ENCODE assay signal across 1 cellular context in the genomic region with DNA sequence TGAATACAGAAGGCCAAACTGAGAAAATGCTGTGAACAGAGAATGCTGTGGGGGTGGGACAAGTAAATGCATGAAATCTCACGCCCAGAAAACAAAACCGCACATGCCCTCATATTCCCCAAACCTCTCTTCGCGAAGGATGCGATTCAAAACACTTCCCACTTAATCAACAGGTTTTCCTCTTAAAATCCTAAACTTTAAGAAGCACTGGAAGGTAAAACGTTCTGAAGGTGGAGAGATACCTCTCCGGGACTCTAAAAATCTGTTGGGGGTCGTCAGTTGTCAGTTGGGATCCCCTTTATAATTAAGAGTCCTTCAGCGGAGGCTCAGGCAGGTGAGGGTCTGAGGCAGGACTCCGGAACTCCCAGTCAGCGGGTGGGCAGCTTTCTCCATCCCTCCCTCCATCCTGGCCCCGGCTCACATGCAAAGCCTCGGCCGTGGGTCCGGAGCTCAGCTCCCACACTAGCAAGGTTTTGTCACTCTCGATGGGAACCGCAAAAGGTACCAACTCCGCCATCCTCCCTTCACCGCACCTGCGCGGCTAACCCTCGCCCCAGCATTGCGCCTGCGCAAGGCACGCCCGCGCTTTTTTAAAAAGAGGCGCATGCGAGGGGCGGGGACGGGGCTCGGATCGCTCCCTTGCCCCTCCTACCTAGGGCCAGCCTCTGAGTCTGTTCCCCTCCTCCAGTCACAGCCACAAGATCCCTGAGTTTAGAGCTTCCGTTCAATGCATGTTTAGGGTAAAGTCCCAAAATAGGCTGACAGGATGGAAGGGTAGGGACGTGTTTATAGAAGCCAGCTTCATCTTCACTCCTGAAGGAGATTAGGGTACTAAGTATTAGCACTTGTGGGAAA.
TF ChIP-seq lines count a peak whose summit lies in the region.

A gene with protein sequence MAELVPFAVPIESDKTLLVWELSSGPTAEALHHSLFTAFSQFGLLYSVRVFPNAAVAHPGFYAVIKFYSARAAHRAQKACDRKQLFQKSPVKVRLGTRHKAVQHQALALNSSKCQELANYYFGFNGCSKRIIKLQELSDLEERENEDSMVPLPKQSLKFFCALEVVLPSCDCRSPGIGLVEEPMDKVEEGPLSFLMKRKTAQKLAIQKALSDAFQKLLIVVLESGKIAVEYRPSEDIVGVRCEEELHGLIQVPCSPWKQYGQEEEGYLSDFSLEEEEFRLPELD (minus strand): TSS at position 563 of the 855 bp plus-strand sequence. CDS start 46 bp downstream, at position 517.

TF ChIP-seq in HEK293, 187 proteins besides CTCF, POLR2A, EP300 and RAD21 (continued from another document and continues in another):
- TF ChIP-seq ZNF514 (tag by site-specific recombination; IDR thresholded peaks at IDR 0.05) (no peak), GLI4 (tag by site-specific recombination; IDR thresholded peaks at IDR 0.05) (no peak), ZNF19 (tag by site-specific recombination; IDR thresholded peaks at IDR 0.05; ENCODE audit: low read depth) (no peak), ZBTB20 (tag by site-specific recombination; IDR thresholded peaks at IDR 0.05) (peak; percentile 49), ZNF629 (tag by site-specific recombination; IDR thresholded peaks at IDR 0.05) (no peak), SP3 (tag by site-specific recombination; IDR thresholded peaks at IDR 0.05) (peak; percentile 85), ZNF76 (tag by site-specific recombination; IDR thresholded peaks at IDR 0.05; ENCODE audit: borderline replicate concordance, low read depth) (no peak), ZNF544 (tag by site-specific recombination; IDR thresholded peaks at IDR 0.05) (no peak), KLF1 (tag by site-specific recombination; IDR thresholded peaks at IDR 0.05) (peak; percentile 35; the same call in 1 of the 2 replicates), ZNF560 (tag by site-specific recombination; IDR thresholded peaks at IDR 0.05; ENCODE audit: borderline replicate concordance) (no peak), ZNF132 (tag by site-specific recombination; IDR thresholded peaks at IDR 0.05; ENCODE audit: borderline replicate concordance) (no peak), FEZF1 (tag by site-specific recombination; IDR thresholded peaks at IDR 0.05) (no peak), ZBTB48 (tag by site-specific recombination; IDR thresholded peaks at IDR 0.05) (peak; percentile 98), SCRT2 (tag by site-specific recombination; IDR thresholded peaks at IDR 0.05) (peak; percentile 95), TRIM28 (IDR thresholded peaks at IDR 0.05; ENCODE audit: borderline replicate concordance, low read length) (no peak; the same call in 1 of the 2 replicates), KLF8 (tag by site-specific recombination; IDR thresholded peaks at IDR 0.05) (peak; percentile 68), SETDB1 (IDR thresholded peaks at IDR 0.05; ENCODE audit: insufficient read length, low read length) (peak; percentile 26), ZNF146 (tag by site-specific recombination; IDR thresholded peaks at IDR 0.05) (no peak), SP7 (tag by site-specific recombination; IDR thresholded peaks at IDR 0.05) (peak; percentile 30; the same call in 1 of the 2 replicates), ZNF366 (tag by site-specific recombination; conservative IDR thresholded peaks at IDR 0.05) (peak; percentile 63), ZFHX2 (tag by site-specific recombination; conservative IDR thresholded peaks at IDR 0.05) (peak; percentile 72), KLF10 (tag by site-specific recombination; IDR thresholded peaks at IDR 0.05) (peak; percentile 76; the same call in 1 of the 2 replicates), KLF16 (tag by site-specific recombination; IDR thresholded peaks at IDR 0.05) (0 out of 2 replicates have a peak, but pooled peaks have one; percentile 46), ZNF341 (tag by site-specific recombination; IDR thresholded peaks at IDR 0.05; ENCODE audit: low read depth) (peak; percentile 30; the same call in 1 of the 2 replicates), KLF9 (tag by site-specific recombination; IDR thresholded peaks at IDR 0.05; ENCODE audit: low read depth) (peak; percentile 91), ZEB2 (tag by site-specific recombination; IDR thresholded peaks at IDR 0.05) (peak; percentile 69; the same call in 1 of the 2 replicates)
- TF ChIP-seq, protein P1, sequence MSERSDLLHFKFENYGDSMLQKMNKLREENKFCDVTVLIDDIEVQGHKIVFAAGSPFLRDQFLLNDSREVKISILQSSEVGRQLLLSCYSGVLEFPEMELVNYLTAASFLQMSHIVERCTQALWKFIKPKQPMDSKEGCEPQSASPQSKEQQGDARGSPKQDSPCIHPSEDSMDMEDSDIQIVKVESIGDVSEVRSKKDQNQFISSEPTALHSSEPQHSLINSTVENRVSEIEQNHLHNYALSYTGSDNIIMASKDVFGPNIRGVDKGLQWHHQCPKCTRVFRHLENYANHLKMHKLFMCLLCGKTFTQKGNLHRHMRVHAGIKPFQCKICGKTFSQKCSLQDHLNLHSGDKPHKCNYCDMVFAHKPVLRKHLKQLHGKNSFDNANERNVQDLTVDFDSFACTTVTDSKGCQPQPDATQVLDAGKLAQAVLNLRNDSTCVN (tag by site-specific recombination; optimal IDR thresholded peaks at IDR 0.05), result peak; percentile 57
- TF ChIP-seq, protein P2, sequence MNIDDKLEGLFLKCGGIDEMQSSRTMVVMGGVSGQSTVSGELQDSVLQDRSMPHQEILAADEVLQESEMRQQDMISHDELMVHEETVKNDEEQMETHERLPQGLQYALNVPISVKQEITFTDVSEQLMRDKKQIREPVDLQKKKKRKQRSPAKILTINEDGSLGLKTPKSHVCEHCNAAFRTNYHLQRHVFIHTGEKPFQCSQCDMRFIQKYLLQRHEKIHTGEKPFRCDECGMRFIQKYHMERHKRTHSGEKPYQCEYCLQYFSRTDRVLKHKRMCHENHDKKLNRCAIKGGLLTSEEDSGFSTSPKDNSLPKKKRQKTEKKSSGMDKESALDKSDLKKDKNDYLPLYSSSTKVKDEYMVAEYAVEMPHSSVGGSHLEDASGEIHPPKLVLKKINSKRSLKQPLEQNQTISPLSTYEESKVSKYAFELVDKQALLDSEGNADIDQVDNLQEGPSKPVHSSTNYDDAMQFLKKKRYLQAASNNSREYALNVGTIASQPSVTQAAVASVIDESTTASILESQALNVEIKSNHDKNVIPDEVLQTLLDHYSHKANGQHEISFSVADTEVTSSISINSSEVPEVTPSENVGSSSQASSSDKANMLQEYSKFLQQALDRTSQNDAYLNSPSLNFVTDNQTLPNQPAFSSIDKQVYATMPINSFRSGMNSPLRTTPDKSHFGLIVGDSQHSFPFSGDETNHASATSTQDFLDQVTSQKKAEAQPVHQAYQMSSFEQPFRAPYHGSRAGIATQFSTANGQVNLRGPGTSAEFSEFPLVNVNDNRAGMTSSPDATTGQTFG (tag by site-specific recombination; IDR thresholded peaks at IDR 0.05; ENCODE audit: borderline replicate concordance), result no peak
- TF ChIP-seq, protein P3, sequence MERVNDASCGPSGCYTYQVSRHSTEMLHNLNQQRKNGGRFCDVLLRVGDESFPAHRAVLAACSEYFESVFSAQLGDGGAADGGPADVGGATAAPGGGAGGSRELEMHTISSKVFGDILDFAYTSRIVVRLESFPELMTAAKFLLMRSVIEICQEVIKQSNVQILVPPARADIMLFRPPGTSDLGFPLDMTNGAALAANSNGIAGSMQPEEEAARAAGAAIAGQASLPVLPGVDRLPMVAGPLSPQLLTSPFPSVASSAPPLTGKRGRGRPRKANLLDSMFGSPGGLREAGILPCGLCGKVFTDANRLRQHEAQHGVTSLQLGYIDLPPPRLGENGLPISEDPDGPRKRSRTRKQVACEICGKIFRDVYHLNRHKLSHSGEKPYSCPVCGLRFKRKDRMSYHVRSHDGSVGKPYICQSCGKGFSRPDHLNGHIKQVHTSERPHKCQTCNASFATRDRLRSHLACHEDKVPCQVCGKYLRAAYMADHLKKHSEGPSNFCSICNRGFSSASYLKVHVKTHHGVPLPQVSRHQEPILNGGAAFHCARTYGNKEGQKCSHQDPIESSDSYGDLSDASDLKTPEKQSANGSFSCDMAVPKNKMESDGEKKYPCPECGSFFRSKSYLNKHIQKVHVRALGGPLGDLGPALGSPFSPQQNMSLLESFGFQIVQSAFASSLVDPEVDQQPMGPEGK (tag by site-specific recombination; IDR thresholded peaks at IDR 0.05), result no peak
- TF ChIP-seq, protein P4, sequence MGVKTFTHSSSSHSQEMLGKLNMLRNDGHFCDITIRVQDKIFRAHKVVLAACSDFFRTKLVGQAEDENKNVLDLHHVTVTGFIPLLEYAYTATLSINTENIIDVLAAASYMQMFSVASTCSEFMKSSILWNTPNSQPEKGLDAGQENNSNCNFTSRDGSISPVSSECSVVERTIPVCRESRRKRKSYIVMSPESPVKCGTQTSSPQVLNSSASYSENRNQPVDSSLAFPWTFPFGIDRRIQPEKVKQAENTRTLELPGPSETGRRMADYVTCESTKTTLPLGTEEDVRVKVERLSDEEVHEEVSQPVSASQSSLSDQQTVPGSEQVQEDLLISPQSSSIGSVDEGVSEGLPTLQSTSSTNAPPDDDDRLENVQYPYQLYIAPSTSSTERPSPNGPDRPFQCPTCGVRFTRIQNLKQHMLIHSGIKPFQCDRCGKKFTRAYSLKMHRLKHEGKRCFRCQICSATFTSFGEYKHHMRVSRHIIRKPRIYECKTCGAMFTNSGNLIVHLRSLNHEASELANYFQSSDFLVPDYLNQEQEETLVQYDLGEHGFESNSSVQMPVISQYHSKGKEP (tag by site-specific recombination; IDR thresholded peaks at IDR 0.05), result 0 out of 2 replicates have a peak, but pooled peaks have one; percentile 20
- TF ChIP-seq, protein P5, sequence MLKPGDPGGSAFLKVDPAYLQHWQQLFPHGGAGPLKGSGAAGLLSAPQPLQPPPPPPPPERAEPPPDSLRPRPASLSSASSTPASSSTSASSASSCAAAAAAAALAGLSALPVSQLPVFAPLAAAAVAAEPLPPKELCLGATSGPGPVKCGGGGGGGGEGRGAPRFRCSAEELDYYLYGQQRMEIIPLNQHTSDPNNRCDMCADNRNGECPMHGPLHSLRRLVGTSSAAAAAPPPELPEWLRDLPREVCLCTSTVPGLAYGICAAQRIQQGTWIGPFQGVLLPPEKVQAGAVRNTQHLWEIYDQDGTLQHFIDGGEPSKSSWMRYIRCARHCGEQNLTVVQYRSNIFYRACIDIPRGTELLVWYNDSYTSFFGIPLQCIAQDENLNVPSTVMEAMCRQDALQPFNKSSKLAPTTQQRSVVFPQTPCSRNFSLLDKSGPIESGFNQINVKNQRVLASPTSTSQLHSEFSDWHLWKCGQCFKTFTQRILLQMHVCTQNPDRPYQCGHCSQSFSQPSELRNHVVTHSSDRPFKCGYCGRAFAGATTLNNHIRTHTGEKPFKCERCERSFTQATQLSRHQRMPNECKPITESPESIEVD (tag by site-specific recombination; IDR thresholded peaks at IDR 0.05), result no peak
- TF ChIP-seq, protein P6, sequence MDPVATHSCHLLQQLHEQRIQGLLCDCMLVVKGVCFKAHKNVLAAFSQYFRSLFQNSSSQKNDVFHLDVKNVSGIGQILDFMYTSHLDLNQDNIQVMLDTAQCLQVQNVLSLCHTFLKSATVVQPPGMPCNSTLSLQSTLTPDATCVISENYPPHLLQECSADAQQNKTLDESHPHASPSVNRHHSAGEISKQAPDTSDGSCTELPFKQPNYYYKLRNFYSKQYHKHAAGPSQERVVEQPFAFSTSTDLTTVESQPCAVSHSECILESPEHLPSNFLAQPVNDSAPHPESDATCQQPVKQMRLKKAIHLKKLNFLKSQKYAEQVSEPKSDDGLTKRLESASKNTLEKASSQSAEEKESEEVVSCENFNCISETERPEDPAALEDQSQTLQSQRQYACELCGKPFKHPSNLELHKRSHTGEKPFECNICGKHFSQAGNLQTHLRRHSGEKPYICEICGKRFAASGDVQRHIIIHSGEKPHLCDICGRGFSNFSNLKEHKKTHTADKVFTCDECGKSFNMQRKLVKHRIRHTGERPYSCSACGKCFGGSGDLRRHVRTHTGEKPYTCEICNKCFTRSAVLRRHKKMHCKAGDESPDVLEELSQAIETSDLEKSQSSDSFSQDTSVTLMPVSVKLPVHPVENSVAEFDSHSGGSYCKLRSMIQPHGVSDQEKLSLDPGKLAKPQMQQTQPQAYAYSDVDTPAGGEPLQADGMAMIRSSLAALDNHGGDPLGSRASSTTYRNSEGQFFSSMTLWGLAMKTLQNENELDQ (tag by site-specific recombination; IDR thresholded peaks at IDR 0.05; ENCODE audit: low read depth), result no peak
- TF ChIP-seq, protein P7, sequence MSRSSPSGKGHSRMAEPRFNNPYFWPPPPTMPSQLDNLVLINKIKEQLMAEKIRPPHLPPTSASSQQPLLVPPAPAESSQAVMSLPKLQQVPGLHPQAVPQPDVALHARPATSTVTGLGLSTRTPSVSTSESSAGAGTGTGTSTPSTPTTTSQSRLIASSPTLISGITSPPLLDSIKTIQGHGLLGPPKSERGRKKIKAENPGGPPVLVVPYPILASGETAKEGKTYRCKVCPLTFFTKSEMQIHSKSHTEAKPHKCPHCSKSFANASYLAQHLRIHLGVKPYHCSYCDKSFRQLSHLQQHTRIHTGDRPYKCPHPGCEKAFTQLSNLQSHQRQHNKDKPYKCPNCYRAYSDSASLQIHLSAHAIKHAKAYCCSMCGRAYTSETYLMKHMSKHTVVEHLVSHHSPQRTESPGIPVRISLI (tag by site-specific recombination; IDR thresholded peaks at IDR 0.05), result peak; percentile 46; the same call in 1 of the 2 replicates
- TF ChIP-seq, protein P8, sequence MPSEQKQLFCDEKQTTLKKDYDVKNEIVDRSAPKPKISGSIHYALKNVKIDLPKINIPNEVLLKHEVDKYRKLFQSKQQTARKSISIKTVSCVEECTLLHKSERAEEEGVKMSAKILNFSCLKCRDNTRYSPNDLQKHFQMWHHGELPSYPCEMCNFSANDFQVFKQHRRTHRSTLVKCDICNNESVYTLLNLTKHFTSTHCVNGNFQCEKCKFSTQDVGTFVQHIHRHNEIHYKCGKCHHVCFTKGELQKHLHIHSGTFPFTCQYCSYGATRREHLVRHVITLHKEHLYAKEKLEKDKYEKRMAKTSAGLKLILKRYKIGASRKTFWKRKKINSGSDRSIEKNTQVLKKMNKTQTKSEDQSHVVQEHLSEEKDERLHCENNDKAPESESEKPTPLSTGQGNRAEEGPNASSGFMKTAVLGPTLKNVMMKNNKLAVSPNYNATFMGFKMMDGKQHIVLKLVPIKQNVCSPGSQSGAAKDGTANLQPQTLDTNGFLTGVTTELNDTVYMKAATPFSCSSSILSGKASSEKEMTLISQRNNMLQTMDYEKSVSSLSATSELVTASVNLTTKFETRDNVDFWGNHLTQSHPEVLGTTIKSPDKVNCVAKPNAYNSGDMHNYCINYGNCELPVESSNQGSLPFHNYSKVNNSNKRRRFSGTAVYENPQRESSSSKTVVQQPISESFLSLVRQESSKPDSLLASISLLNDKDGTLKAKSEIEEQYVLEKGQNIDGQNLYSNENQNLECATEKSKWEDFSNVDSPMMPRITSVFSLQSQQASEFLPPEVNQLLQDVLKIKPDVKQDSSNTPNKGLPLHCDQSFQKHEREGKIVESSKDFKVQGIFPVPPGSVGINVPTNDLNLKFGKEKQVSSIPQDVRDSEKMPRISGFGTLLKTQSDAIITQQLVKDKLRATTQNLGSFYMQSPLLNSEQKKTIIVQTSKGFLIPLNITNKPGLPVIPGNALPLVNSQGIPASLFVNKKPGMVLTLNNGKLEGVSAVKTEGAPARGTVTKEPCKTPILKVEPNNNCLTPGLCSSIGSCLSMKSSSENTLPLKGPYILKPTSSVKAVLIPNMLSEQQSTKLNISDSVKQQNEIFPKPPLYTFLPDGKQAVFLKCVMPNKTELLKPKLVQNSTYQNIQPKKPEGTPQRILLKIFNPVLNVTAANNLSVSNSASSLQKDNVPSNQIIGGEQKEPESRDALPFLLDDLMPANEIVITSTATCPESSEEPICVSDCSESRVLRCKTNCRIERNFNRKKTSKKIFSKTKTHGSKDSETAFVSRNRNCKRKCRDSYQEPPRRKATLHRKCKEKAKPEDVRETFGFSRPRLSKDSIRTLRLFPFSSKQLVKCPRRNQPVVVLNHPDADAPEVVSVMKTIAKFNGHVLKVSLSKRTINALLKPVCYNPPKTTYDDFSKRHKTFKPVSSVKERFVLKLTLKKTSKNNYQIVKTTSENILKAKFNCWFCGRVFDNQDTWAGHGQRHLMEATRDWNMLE (tag by site-specific recombination; conservative IDR thresholded peaks at IDR 0.05; ENCODE audit: low read depth), result peak; percentile 18; the same call in 1 of the 2 replicates
